Comparison of ENCODE assay signal across 2 cellular contexts in the genomic region with DNA sequence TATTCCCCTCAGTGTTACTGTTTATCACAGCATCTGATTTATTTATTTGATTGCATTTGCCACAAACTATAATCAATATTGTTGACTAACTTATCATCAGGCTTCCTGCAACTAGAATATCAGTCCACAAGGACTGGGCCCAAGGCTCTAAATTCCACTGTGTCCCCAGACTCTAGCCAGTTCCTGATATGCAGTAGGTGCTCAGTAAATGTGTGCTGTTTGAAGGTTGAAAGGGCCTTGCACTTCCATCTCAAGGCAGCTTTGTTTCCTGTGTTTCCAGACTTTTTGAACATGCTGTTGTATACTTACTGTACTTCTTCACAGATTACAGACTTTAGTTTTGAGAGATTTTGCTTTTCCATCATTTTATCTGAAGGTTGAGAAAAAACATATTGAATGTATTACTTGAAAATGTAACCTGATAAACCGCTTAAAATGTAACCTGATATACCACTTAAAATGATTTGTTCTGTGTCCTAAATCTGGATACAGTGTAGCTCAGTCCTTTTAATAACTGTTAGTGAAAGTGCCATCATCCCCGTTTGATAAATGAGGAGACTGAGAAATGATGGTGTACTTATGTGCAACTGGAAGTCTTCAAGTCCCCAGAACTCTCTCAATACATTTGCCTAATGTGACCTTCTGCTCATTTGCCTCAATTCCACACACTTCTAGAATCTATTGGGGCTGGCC.
TF ChIP-seq lines count a peak whose summit lies in the region.

No MANE protein-coding gene starts in this region.

TF ChIP-seq in HepG2, 621 proteins besides CTCF, POLR2A, EP300 and RAD21:
- no peak for TF ChIP-seq GATAD1 (CRISPR knock-in tag; IDR thresholded peaks at IDR 0.05)
- no peak for TF ChIP-seq TOPORS (CRISPR knock-in tag; IDR thresholded peaks at IDR 0.05)
- TF ChIP-seq ZNF709 (CRISPR knock-in tag; IDR thresholded peaks at IDR 0.05), result no peak
- no peak for TF ChIP-seq ZFYVE20 (CRISPR knock-in tag; IDR thresholded peaks at IDR 0.05; ENCODE audit: borderline replicate concordance, low read depth)
- TF ChIP-seq KLF9 (CRISPR knock-in tag; IDR thresholded peaks at IDR 0.05; ENCODE audit: low read depth), result no peak
- no peak for TF ChIP-seq MAFK (conservative IDR thresholded peaks at IDR 0.05 in 1 of 2, IDR thresholded peaks at IDR 0.05 in 1 of 2; ENCODE audit: low read length in 2 of 2)
- TF ChIP-seq ZBTB38 (CRISPR knock-in tag; IDR thresholded peaks at IDR 0.05), result no peak
TF ChIP-seq in HepG2: peak in this region for 0.

TF ChIP-seq in GM12891, 5 proteins besides CTCF, POLR2A, EP300 and RAD21:
- no peak for TF ChIP-seq TAF1 (IDR thresholded peaks at IDR 0.05; ENCODE audit: low read depth, low read length)
- TF ChIP-seq SPI1 (IDR thresholded peaks at IDR 0.05; ENCODE audit: low read depth, low read length), result no peak
- no peak for TF ChIP-seq POLR2AphosphoS5 (IDR thresholded peaks at IDR 0.05; ENCODE audit: low read depth, low read length)
- TF ChIP-seq PAX5 (IDR thresholded peaks at IDR 0.05; ENCODE audit: insufficient read depth, low read length, severe bottlenecking), result no peak
- no peak for TF ChIP-seq POU2F2 (IDR thresholded peaks at IDR 0.05; ENCODE audit: low read depth, low read length)
